ENCODE assay signal across 29 cellular contexts in the genomic region with DNA sequence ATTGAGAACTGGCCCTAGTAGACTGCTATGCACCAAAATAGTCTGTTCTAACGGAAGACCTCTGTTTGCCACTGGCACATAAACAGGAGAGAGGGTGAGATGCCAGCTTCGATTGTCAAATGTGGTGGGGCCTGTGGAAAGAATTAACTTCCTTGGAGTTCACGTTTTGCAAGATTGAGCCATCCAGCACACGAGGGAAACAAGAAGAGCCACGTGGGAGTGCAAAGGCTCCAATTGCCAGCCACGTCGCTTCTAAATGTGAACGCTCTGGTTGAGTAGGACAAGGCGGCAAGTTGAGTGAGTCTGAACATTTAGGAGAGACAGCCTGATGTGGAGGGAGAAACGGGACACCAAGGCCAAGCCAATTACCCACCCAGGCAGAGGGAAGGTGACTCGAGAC.
"Had no signal": no experiment of that assay in that cellular context is flagged by ENCODE, and none has a peak within 500 bp of the region (broad histone marks: within the 10 kb centered on the region; RNA-seq: fewer than 3 reads in every experiment).

No MANE protein-coding gene starts in this region.

- H3K4me1 ChIP-seq: colonic mucosa, esophagus muscularis mucosa, esophagus squamous epithelium, foreskin keratinocyte, gastrocnemius medialis, gastroesophageal sphincter, heart left ventricle, heart right ventricle had no signal

- H3K4me3 ChIP-seq: colonic mucosa, coronary artery, dorsolateral prefrontal cortex, esophagus muscularis mucosa, esophagus squamous epithelium, gastrocnemius medialis, gastroesophageal sphincter, heart left ventricle, heart right ventricle had no signal

- H3K9me3 Mint-ChIP-seq: effector memory CD8-positive, alpha-beta T cell; endodermal cell had no signal

- H3K9me3 ChIP-seq: colonic mucosa, esophagus muscularis mucosa, esophagus squamous epithelium, gastrocnemius medialis, gastroesophageal sphincter, heart left ventricle, heart right ventricle had no signal

- ATAC-seq: effector memory CD8-positive, alpha-beta T cell; esophagus mucosa; foreskin keratinocyte; gastrocnemius medialis; gastroesophageal sphincter; heart left ventricle; heart right ventricle had no signal

- H3K27ac Mint-ChIP-seq: dendritic cell treated with granulocyte-macrophage colony-stimulating factor and Interleukin-4, amounts not matched to agents 40 ng/mL and 50 ng/mL, for 4 days; effector memory CD8-positive, alpha-beta T cell; endodermal cell had no signal

- H3K36me3 ChIP-seq: colonic mucosa, esophagus muscularis mucosa, esophagus squamous epithelium, gastrocnemius medialis, gastroesophageal sphincter, heart left ventricle, heart right ventricle had no signal

- DNase-seq: colonic mucosa; cortex of kidney; dermis blood vessel endothelial cell; dorsolateral prefrontal cortex; effector CD4-positive, alpha-beta T cell; effector CD8-positive, alpha-beta T cell; effector memory CD4-positive, alpha-beta T cell; effector memory CD8-positive, alpha-beta T cell; endodermal cell; erythroblast; esophagus squamous epithelium; foreskin fibroblast; foreskin keratinocyte; foreskin melanocyte; gastrocnemius medialis; glutamatergic neuron; head of caudate nucleus; heart left ventricle; heart right ventricle had no signal

- H3K27ac ChIP-seq: colonic mucosa, coronary artery, dorsolateral prefrontal cortex, epithelial cell of prostate, esophagus muscularis mucosa, esophagus squamous epithelium, foreskin keratinocyte, gastrocnemius medialis, gastroesophageal sphincter, heart left ventricle, heart right ventricle had no signal

- H3K27me3 ChIP-seq: colonic mucosa, esophagus muscularis mucosa, esophagus squamous epithelium, foreskin keratinocyte, gastrocnemius medialis had no signal

- H3K27me3 Mint-ChIP-seq: effector memory CD8-positive, alpha-beta T cell had no signal

- FAIRE-seq: colon, endometrium, endothelial cell of umbilical vein, frontal cortex had no signal

- H3K4me3 Mint-ChIP-seq: dendritic cell treated with granulocyte-macrophage colony-stimulating factor and Interleukin-4, amounts not matched to agents 40 ng/mL and 50 ng/mL, for 4 days; effector memory CD8-positive, alpha-beta T cell; endodermal cell had no signal
